Comparison of ENCODE assay signal across 1 cellular context in genomic region chr3:42491876-42492507, GRCh38.
TF ChIP-seq lines count a peak whose summit lies in the region.

No MANE protein-coding gene starts in this region.

TF ChIP-seq in GM12878, 131 proteins besides CTCF, POLR2A, EP300 and RAD21 (continued from another document):
- no peak for TF ChIP-seq NKRF (conservative IDR thresholded peaks at IDR 0.05)
- no peak for TF ChIP-seq TCF12 (IDR thresholded peaks at IDR 0.05; ENCODE audit: low read depth, low read length)
- TF ChIP-seq NFIC (IDR thresholded peaks at IDR 0.05; ENCODE audit: low read depth, low read length), result no peak
